8 cellular contexts compared by ENCODE assay signal in genomic region chr17:8630802-8631553, GRCh38. TPM values are rescaled to one million over a fixed set of nuclear protein-coding genes. Genes with fewer than 3 reads are reported as not detected.
DNase-seq lines count a peak whose midpoint lies in the region; ATAC-seq and TF ChIP-seq lines count a peak whose summit lies in the region.

No MANE protein-coding gene starts in this region.

- H3K4me3 Mint-ChIP-seq in T-cell, result peak overlapping the region; percentile 94 to 98 (median 94)

- H3K27ac ChIP-seq in left ventricle myocardium inferior (replicated peaks), result peak overlapping the region; percentile 94

- CTCF ChIA-PET in GM10248 (lab: Yijun Ruan, JAX), result interaction anchor here (1.1 to 2.2 kb wide), 8 partner anchors 8 to 221 kb away, joined by 3 to 8 read pairs (median 4); no protein-coding TSS in a partner anchor
- CTCF ChIA-PET in T-cell (lab: Charles Lee), result interaction anchor here in 1 of 2 donors (0.5 kb wide), 1 partner anchor 109 kb away, joined by 3 read pairs; no protein-coding TSS in a partner anchor

- peaks cover 7 to 20% (median 20%) of the 10 kb centered on the region in 3 donors for H3K4me1 Mint-ChIP-seq in T-cell

- DNase-seq in GM10248 (ENCODE audit: extremely low spot score) (peak; percentile 99), NCI-H128 (lab: John Stamatoyannopoulos, UW; ENCODE audit: unreplicated experiment) (peak; percentile 91), T-cell (peak; percentile 66 to 90 (median 79)), amygdala (lab: John Stamatoyannopoulos, UW) (peak; percentile 52 to 99 (median 98)), left ventricle myocardium inferior (peak; percentile 98), posterior vena cava (ENCODE audit: low spot score) (peak; percentile 99), ureter (ENCODE audit: low spot score) (peak; percentile 98)

- no peaks in the 10 kb centered on the region for H3K9me3 Mint-ChIP-seq in T-cell

- no peaks in the 10 kb centered on the region for H3K36me3 Mint-ChIP-seq in T-cell

- H3K4me1 ChIP-seq in left ventricle myocardium inferior, result peaks cover 49% of the 10 kb centered on the region

- H3K9me3 ChIP-seq in left ventricle myocardium inferior (replicated peaks), result no peaks in the 10 kb centered on the region

- no peaks in the 10 kb centered on the region for H3K27me3 ChIP-seq in left ventricle myocardium inferior (ENCODE audit: low read depth)

- H3K36me3 ChIP-seq in left ventricle myocardium inferior, result no peaks in the 10 kb centered on the region

- H3K27ac Mint-ChIP-seq in T-cell, result no peak overlapping the region

- intact Hi-C loops in left ventricle myocardium inferior (cut with micrococcal nuclease) (no loop called here), posterior vena cava (cut with DNase I) (loop anchor here in 1 of 2 donors (10.0 kb wide), 1 partner anchor 114 kb away; the partner anchor contains the start of gene CCDC42)

- ATAC-seq in HG02759 (IDR thresholded peaks at IDR 0.05; ENCODE audit: unreplicated experiment), result peak; percentile 95
- ATAC-seq in T-cell (replicated peaks in 1 of 4), result peak; percentile 94 to 97 (median 96)

- TF ChIP-seq CTCF in GM10248 (IDR thresholded peaks at IDR 0.05; ENCODE audit: control extremely low read depth, extremely low read depth, low read depth, missing control alignments) (peak; percentile 32), left ventricle myocardium inferior (IDR thresholded peaks at IDR 0.05; ENCODE audit: borderline replicate concordance) (peak; percentile 34)

- POLR2A ChIA-PET in GM10248 (lab: Yijun Ruan, JAX), result interaction anchor here (0.6 to 1.3 kb wide), 4 partner anchors 9 to 247 kb away, joined by 3 to 5 read pairs (median 4); no protein-coding TSS in a partner anchor
- POLR2A ChIA-PET in T-cell (lab: Charles Lee), result interaction anchor here in 1 of 2 donors (0.6 kb wide), 1 partner anchor 335 kb away, joined by 4 read pairs; no protein-coding TSS in a partner anchor

- H3K4me3 ChIP-seq in left ventricle myocardium inferior, result peak overlapping the region; percentile 91

- H3K27me3 Mint-ChIP-seq in T-cell, result peaks cover 21 to 59% of the 10 kb centered on the region in 2 donors

RNA-seq across cellular contexts. Expression of gene MYH10, which starts 0.5 kb away (rescaled TPM):
- total RNA-seq in T-cell (1 to 10 TPM; 1.3 to 2.8 (median 2.1) TPM), left ventricle myocardium inferior (49.7 TPM), posterior vena cava (100 to 1,000 TPM; 232 to 233 TPM), ureter (30.8 TPM)

Comparison
In these comparisons a context has a peak if more than half of its experiments do, and no peak if none do; other contexts are left out.
1. Peak in every context shown above with its lines: DNase-seq, ATAC-seq, H3K4me3 ChIP-seq and H3K27ac ChIP-seq.